9 cellular contexts compared by ENCODE assay signal in genomic region chr2:146312899-146313298, GRCh38.
DNase-seq lines count a peak whose midpoint lies in the region; ATAC-seq and TF ChIP-seq lines count a peak whose summit lies in the region.
"Had no signal": no experiment of that assay in that cellular context is flagged by ENCODE, and none has a peak within 500 bp of the region (broad histone marks: within the 10 kb centered on the region; RNA-seq: fewer than 3 reads in every experiment).

No MANE protein-coding gene starts in this region.

- intact Hi-C loops in heart right ventricle (cut with DNase I) (no loop called here), right cardiac atrium (cut with DNase I) (no loop called here), upper lobe of right lung (cut with DNase I) (no loop called here), posterior cingulate gyrus (cut with DNase I) (no loop called here)

- H3K27ac ChIP-seq in heart right ventricle (peak overlapping the region in 3 of 10 donors; percentile 6 to 43 (median 12)), right cardiac atrium (ENCODE audit: low read length) (no peak overlapping the region), foreskin keratinocyte (no peak overlapping the region), upper lobe of right lung (no peak overlapping the region)

- H3K36me3 ChIP-seq in heart right ventricle (no peaks in the 10 kb centered on the region), upper lobe of right lung (no peaks in the 10 kb centered on the region)

- no peaks in the 10 kb centered on the region for H3K4me1 Mint-ChIP-seq in stimulated activated memory B cell treated with anti-CD40 and anti-IgM and Interleukin-4, amounts not matched to agents 10 μg/mL and 1 μg/mL and 100 μg/mL, for 72 hours

- no peak overlapping the region for H3K27ac Mint-ChIP-seq in stimulated activated memory B cell treated with anti-CD40 and anti-IgM and Interleukin-4, amounts not matched to agents 10 μg/mL and 1 μg/mL and 100 μg/mL, for 72 hours

- no peak for DNase-seq in heart right ventricle
- no peak for DNase-seq in right cardiac atrium
- DNase-seq in RKO (ENCODE audit: low spot score) = peak; percentile 55
- DNase-seq in foreskin keratinocyte = peak in 1 of 2 donors; percentile 17
- no peak for DNase-seq in upper lobe of right lung
- DNase-seq in iPS-NIHi11 (ENCODE audit: low spot score) = no peak
- no peak for DNase-seq in posterior cingulate gyrus
- DNase-seq: activated CD8-positive, alpha-beta memory T cell treated with anti-CD3 and anti-CD28 coated beads, Interleukin-2, amount 50 U/mL, for 48 hours had no signal

- H3K4me3 ChIP-seq in heart right ventricle = no peak overlapping the region
- no peak overlapping the region for H3K4me3 ChIP-seq in right cardiac atrium (ENCODE audit: low read length)
- no peak overlapping the region for H3K4me3 ChIP-seq in upper lobe of right lung

- TF ChIP-seq CTCF in heart right ventricle (IDR thresholded peaks at IDR 0.05) (peak in 6 of 9 donors; percentile 22 to 43 (median 28)), foreskin keratinocyte (conservative IDR thresholded peaks at IDR 0.05) (peak; percentile 50), upper lobe of right lung (IDR thresholded peaks at IDR 0.05) (peak; percentile 30)

- no peaks in the 10 kb centered on the region for H3K9me3 Mint-ChIP-seq in stimulated activated memory B cell treated with anti-CD40 and anti-IgM and Interleukin-4, amounts not matched to agents 10 μg/mL and 1 μg/mL and 100 μg/mL, for 72 hours

- H3K9me3 ChIP-seq in heart right ventricle = peaks cover 0 to 3% (median 0%) of the 10 kb centered on the region in 11 donors
- no peaks in the 10 kb centered on the region for H3K9me3 ChIP-seq in right cardiac atrium (ENCODE audit: control insufficient read depth, low read length)
- H3K9me3 ChIP-seq in upper lobe of right lung = no peaks in the 10 kb centered on the region

- no peak overlapping the region for H3K4me3 Mint-ChIP-seq in stimulated activated memory B cell treated with anti-CD40 and anti-IgM and Interleukin-4, amounts not matched to agents 10 μg/mL and 1 μg/mL and 100 μg/mL, for 72 hours

- H3K27me3 ChIP-seq in heart right ventricle = no peaks in the 10 kb centered on the region
- H3K27me3 ChIP-seq in right cardiac atrium (ENCODE audit: control insufficient read depth, insufficient read depth) = no peaks in the 10 kb centered on the region
- H3K27me3 ChIP-seq in foreskin keratinocyte = no peaks in the 10 kb centered on the region
- no peaks in the 10 kb centered on the region for H3K27me3 ChIP-seq in upper lobe of right lung

- no peaks in the 10 kb centered on the region for H3K36me3 Mint-ChIP-seq in stimulated activated memory B cell treated with anti-CD40 and anti-IgM and Interleukin-4, amounts not matched to agents 10 μg/mL and 1 μg/mL and 100 μg/mL, for 72 hours

- H3K4me1 ChIP-seq in heart right ventricle = peaks cover 0 to 15% (median 0%) of the 10 kb centered on the region in 9 donors
- H3K4me1 ChIP-seq in right cardiac atrium (ENCODE audit: control insufficient read depth, insufficient read depth, low read length) = no peaks in the 10 kb centered on the region
- no peaks in the 10 kb centered on the region for H3K4me1 ChIP-seq in foreskin keratinocyte
- peaks cover 6% of the 10 kb centered on the region for H3K4me1 ChIP-seq in upper lobe of right lung

- H3K27me3 Mint-ChIP-seq in stimulated activated memory B cell treated with anti-CD40 and anti-IgM and Interleukin-4, amounts not matched to agents 10 μg/mL and 1 μg/mL and 100 μg/mL, for 72 hours = peaks cover 8% of the 10 kb centered on the region

- ATAC-seq in heart right ventricle (peak in 4 of 8 donors; percentile 12 to 49 (median 19)), right cardiac atrium (no peak), foreskin keratinocyte (no peak), upper lobe of right lung (no peak)
- no peak for ATAC-seq in stimulated activated memory B cell treated with anti-CD40 and anti-IgM and Interleukin-4, amounts not matched to agents 10 μg/mL and 1 μg/mL and 100 μg/mL, for 72 hours

- 16 to 24% methylated on average over 2 of the region's 2 CpGs for WGBS in heart right ventricle, 2 donors
- WGBS in right cardiac atrium = 10% methylated on average over 2 of the region's 2 CpGs
